ENCODE assay signal across 9 cellular contexts in the genomic region with DNA sequence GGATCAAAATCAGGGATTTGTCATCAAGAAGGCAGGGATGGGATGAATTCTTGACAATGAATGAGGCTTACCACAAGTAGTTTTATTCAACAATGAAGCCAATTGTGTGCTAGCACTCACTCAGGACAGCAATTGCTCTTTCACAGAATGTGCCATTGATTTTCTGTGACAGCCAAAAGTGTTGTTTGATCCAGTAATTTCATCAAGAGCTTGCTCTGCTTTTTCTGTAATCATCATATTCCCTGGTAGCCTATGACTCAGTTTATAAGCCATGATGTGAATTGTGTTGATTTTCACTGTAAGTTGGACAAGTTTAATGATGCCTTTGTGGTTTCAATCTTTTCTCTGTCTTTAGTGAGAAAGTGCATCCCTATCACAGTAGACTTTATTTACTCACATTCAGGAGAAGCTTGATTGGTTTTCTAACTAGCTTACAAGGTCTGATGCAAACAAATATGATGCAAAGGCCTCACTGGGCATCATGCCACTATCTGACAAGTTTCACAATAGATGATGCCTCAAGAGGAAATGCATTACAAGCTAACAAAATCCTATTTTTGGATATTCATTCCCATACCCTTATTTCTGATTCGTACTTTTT. TPM values are rescaled to one million over a fixed set of nuclear protein-coding genes. Genes with fewer than 3 reads are reported as not detected.
DNase-seq lines count a peak whose midpoint lies in the region; ATAC-seq and TF ChIP-seq lines count a peak whose summit lies in the region.
"Had no signal": no experiment of that assay in that cellular context is flagged by ENCODE, and none has a peak within 500 bp of the region (broad histone marks: within the 10 kb centered on the region; RNA-seq: fewer than 3 reads in every experiment).

No MANE protein-coding gene starts in this region.

- H3K9me3 ChIP-seq in spleen, result no peaks in the 10 kb centered on the region

- H3K27me3 ChIP-seq in spleen (replicated peaks in 1 of 7), result no peaks in the 10 kb centered on the region

- H3K36me3 ChIP-seq in spleen, result no peaks in the 10 kb centered on the region

- no peak for ATAC-seq in GM21390 (IDR thresholded peaks at IDR 0.05; ENCODE audit: unreplicated experiment)

- 24 to 62% (median 34%) methylated on average over 1 of the region's 1 CpG for WGBS in spleen, 5 donors

- peak; percentile 74 for DNase-seq in NCI-H226
- DNase-seq in epithelial cell of proximal tubule (ENCODE audit: low read depth), result peak; percentile 78
- DNase-seq in spleen, result no peak
- no peak for DNase-seq in GM20000 (ENCODE audit: low spot score)
- DNase-seq in middle frontal gyrus (ENCODE audit: extremely low spot score, low spot score), result no peak
- DNase-seq: activated gamma-delta T cell, naive B cell, NCI-H1105 treated with DMSO at 0.1 percent for 48 hours had no signal

- H3K4me3 ChIP-seq in epithelial cell of proximal tubule (ENCODE audit: low read depth, low read length) (no peak overlapping the region), spleen (no peak overlapping the region)

- no peak for TF ChIP-seq CTCF in epithelial cell of proximal tubule (conservative IDR thresholded peaks at IDR 0.05; ENCODE audit: low read depth, low read length)
- no peak for TF ChIP-seq CTCF in spleen (IDR thresholded peaks at IDR 0.05 in 8 of 11, conservative IDR thresholded peaks at IDR 0.05 in 3 of 11)
- TF ChIP-seq CTCF in GM20000 (IDR thresholded peaks at IDR 0.05; ENCODE audit: extremely low read depth, missing control alignments), result no peak

- intact Hi-C loops in spleen (cut with DNase I; ENCODE audit: low total_unique reads), result no loop called here

- TF ChIP-seq POLR2A in spleen (IDR thresholded peaks at IDR 0.05), result no peak

- H3K27ac ChIP-seq in spleen, result peak overlapping the region in 6 of 8 donors; percentile 31 to 74 (median 66)

- peaks cover 0 to 27% (median 15%) of the 10 kb centered on the region in 6 donors for H3K4me1 ChIP-seq in spleen

RNA-seq across cellular contexts. Expression of a gene that starts 13.6 kb away (rescaled TPM):
- 11.5 and 12.7 TPM in 2 replicates for total RNA-seq in epithelial cell of proximal tubule
- total RNA-seq in spleen, result 10 to 100 TPM; 18.2 to 57.0 (median 34.6) TPM
- polyA plus RNA-seq in spleen, result 10 to 100 TPM in 2 of 3 donors, 1 to 10 TPM in 1; 7.1 to 15.1 (median 10.2) TPM

RNA-seq across cellular contexts. Expression of a gene that starts 25.4 kb away (rescaled TPM):
- 0.12 TPM in 1 of 2 replicates, not detected in the other for total RNA-seq in epithelial cell of proximal tubule
- under 1 TPM in 4 of 7 donors, not detected in 3; 0.09 to 0.70 (median 0.39) TPM for total RNA-seq in spleen
- polyA plus RNA-seq in spleen, result under 1 TPM; 0.06 to 0.30 (median 0.12) TPM

RNA-seq across cellular contexts. Expression of a gene that starts 59.6 kb away (rescaled TPM):
- total RNA-seq in epithelial cell of proximal tubule (0.58 and 0.86 TPM in 2 replicates), spleen (10 to 100 TPM; 11.6 to 17.5 (median 13.2) TPM)
- polyA plus RNA-seq in spleen, result 10 to 100 TPM; 15.2 to 34.3 (median 18.6) TPM

RNA-seq across cellular contexts. Expression of a gene that starts 59.6 kb away (rescaled TPM):
- total RNA-seq in epithelial cell of proximal tubule, result 17.6 and 38.8 TPM in 2 replicates
- total RNA-seq in spleen, result 10 to 100 TPM; 47.3 to 74.5 (median 65.5) TPM
- polyA plus RNA-seq in spleen, result 10 to 100 TPM; 20.6 to 35.5 (median 26.3) TPM

Comparison
In these comparisons a context has a peak if more than half of its experiments do, and no peak if none do; other contexts are left out.
1. DNase-seq: peak in NCI-H226 (single experiment) and epithelial cell of proximal tubule (single experiment); none in spleen (single experiment), GM20000 (single experiment) and middle frontal gyrus (single experiment).